In the genomic region with DNA sequence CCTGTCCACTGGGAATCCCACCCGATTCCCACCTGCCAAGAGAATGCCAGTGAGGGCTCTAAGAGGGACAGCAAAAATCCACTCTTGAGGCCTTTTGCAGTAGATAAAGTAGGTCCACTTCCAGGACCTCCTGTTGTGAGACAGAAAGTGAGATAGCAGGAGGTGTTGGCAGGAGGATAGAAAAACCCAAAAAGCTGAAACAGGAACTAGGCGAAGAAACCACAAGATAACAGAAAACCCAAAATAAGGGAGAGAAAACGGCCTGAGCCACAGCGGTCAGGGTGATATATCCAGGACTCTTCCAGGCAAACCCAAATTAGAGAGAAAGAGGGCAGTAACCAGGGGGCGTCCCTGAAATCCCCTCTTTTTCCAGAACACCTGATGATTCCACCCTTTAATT, we compare ENCODE assay signal across 20 cellular contexts.
A peak's percentile ranks its signal among the peaks of the same experiment; 100 is the strongest.
DNase-seq lines count a peak whose midpoint lies in the region; ATAC-seq and TF ChIP-seq lines count a peak whose summit lies in the region.
"Had no signal": no experiment of that assay in that cellular context is flagged by ENCODE, and none has a peak within 500 bp of the region (broad histone marks: within the 10 kb centered on the region; RNA-seq: fewer than 3 reads in every experiment).

No MANE protein-coding gene starts in this region.

- H3K4me3 Mint-ChIP-seq in CD8-positive, alpha-beta memory T cell: no peak overlapping the region
- H3K4me3 Mint-ChIP-seq in immature natural killer cell: peak overlapping the region; percentile 2 to 44 (median 25)
- H3K4me3 Mint-ChIP-seq: activated T-cell treated with anti-CD3 and anti-CD28 coated beads, Interleukin-2, amount 50 U/mL, for 4 hours had no signal

- TF ChIP-seq CTCF in lower lobe of right lung (IDR thresholded peaks at IDR 0.05) (no peak), foreskin keratinocyte (conservative IDR thresholded peaks at IDR 0.05) (no peak)

- intact Hi-C loops in lower lobe of right lung (cut with DNase I): no loop called here

- H3K9me3 Mint-ChIP-seq in CD8-positive, alpha-beta memory T cell: peaks cover 3 to 6% (median 3%) of the 10 kb centered on the region in 5 donors
- peaks cover 0 to 9% (median under 1%) of the 10 kb centered on the region in 6 donors for H3K9me3 Mint-ChIP-seq in immature natural killer cell

- peaks cover 4 to 8% of the 10 kb centered on the region in 2 donors for H3K27me3 Mint-ChIP-seq in CD8-positive, alpha-beta memory T cell
- peaks cover 0 to 14% (median 5%) of the 10 kb centered on the region in 3 donors for H3K27me3 Mint-ChIP-seq in immature natural killer cell (ENCODE audit: low read depth in 3 of 3)

- no peaks in the 10 kb centered on the region for H3K36me3 ChIP-seq in CD8-positive, alpha-beta memory T cell (ENCODE audit: insufficient read depth, low read length)
- no peaks in the 10 kb centered on the region for H3K36me3 ChIP-seq in lower lobe of right lung
- H3K36me3 ChIP-seq: ascending aorta, pancreas, SJSA1, thoracic aorta had no signal

- H3K4me3 ChIP-seq in CD8-positive, alpha-beta memory T cell (ENCODE audit: low read length): no peak overlapping the region
- no peak overlapping the region for H3K4me3 ChIP-seq in lower lobe of right lung
- H3K4me3 ChIP-seq: ascending aorta, pancreas, SJSA1, thoracic aorta had no signal

- no peaks in the 10 kb centered on the region for H3K27me3 ChIP-seq in CD8-positive, alpha-beta memory T cell (ENCODE audit: insufficient read depth, low read length, poor library complexity, severe bottlenecking)
- no peaks in the 10 kb centered on the region for H3K27me3 ChIP-seq in lower lobe of right lung (ENCODE audit: low read depth)
- H3K27me3 ChIP-seq in foreskin keratinocyte: no peaks in the 10 kb centered on the region
- H3K27me3 ChIP-seq: ascending aorta, pancreas, SJSA1 had no signal

- no peaks in the 10 kb centered on the region for H3K9me3 ChIP-seq in CD8-positive, alpha-beta memory T cell (ENCODE audit: low read length)
- no peaks in the 10 kb centered on the region for H3K9me3 ChIP-seq in lower lobe of right lung
- H3K9me3 ChIP-seq: ascending aorta, pancreas had no signal

- POLR2A ChIA-PET in CD8-positive, alpha-beta memory T cell (lab: Charles Lee): no interaction called here

- peak overlapping the region; percentile 61 for H3K27ac ChIP-seq in CD8-positive, alpha-beta memory T cell (ENCODE audit: low read depth, low read length)
- H3K27ac ChIP-seq in lower lobe of right lung (no peak overlapping the region), foreskin keratinocyte (no peak overlapping the region)
- H3K27ac ChIP-seq: ascending aorta, epithelial cell of prostate, pancreas, SJSA1, thoracic aorta had no signal

- no peak for DNase-seq in CD8-positive, alpha-beta memory T cell
- DNase-seq in Kasumi-1 (lab: John Stamatoyannopoulos, UW) (peak; percentile 56 to 62), OCI-M1 (lab: John Stamatoyannopoulos, UW) (peak; percentile 99), immature natural killer cell (no peak), lower lobe of right lung (no peak), T-helper 2 cell (no peak), foreskin keratinocyte (no peak), DMS114 treated with DMSO at 0.1 percent for 48 hours (lab: John Stamatoyannopoulos, UW; ENCODE audit: unreplicated experiment) (no peak)
- DNase-seq: activated T-cell treated with anti-CD3 and anti-CD28 coated beads, Interleukin-2, amount 50 U/mL, for 4 hours; DMS79 treated with DMSO at 0.1 percent for 48 hours; hippocampal formation; NCI-H524 had no signal

- CTCF ChIA-PET in CD8-positive, alpha-beta memory T cell (lab: Charles Lee): no interaction called here

- no peaks in the 10 kb centered on the region for H3K4me1 ChIP-seq in CD8-positive, alpha-beta memory T cell (ENCODE audit: insufficient read depth, low read length)
- no peaks in the 10 kb centered on the region for H3K4me1 ChIP-seq in lower lobe of right lung
- H3K4me1 ChIP-seq in foreskin keratinocyte: no peaks in the 10 kb centered on the region
- H3K4me1 ChIP-seq: ascending aorta, pancreas had no signal

- no peaks in the 10 kb centered on the region for H3K36me3 Mint-ChIP-seq in CD8-positive, alpha-beta memory T cell
- H3K36me3 Mint-ChIP-seq in immature natural killer cell: peaks cover 0 to 3% (median 0%) of the 10 kb centered on the region in 3 donors

- ATAC-seq in lower lobe of right lung: no peak
- ATAC-seq in foreskin keratinocyte: no peak
- ATAC-seq: activated CD4-positive, CD25-positive, alpha-beta regulatory T cell treated with anti-CD3 and anti-CD28 coated beads, Interleukin-2, amount 50 U/mL, for 24 hours; activated naive CD4-positive, alpha-beta T cell treated with anti-CD3 and anti-CD28 coated beads, Interleukin-2, amount 50 U/mL, for 72 hours; activated T-cell treated with anti-CD3 and anti-CD28 coated beads, Interleukin-2, amount 50 U/mL, for 4 hours; pancreas; sciatic nerve had no signal

- peak overlapping the region in 1 of 8 donors; percentile 72 for H3K27ac Mint-ChIP-seq in CD8-positive, alpha-beta memory T cell
- H3K27ac Mint-ChIP-seq in immature natural killer cell: peak overlapping the region in 1 of 6 donors; percentile 47
- H3K27ac Mint-ChIP-seq: activated naive CD4-positive, alpha-beta T cell treated with anti-CD3 and anti-CD28 coated beads, Interleukin-2, amount 50 U/mL, for 72 hours had no signal

- peaks cover 2 to 10% (median 7%) of the 10 kb centered on the region in 3 donors for H3K4me1 Mint-ChIP-seq in CD8-positive, alpha-beta memory T cell
- peaks cover 17 to 20% of the 10 kb centered on the region in 2 donors for H3K4me1 Mint-ChIP-seq in immature natural killer cell

Comparison
In these comparisons a context has a peak if more than half of its experiments do, and no peak if none do; other contexts are left out.
1. DNase-seq: peak in Kasumi-1 (2 of 2) and OCI-M1 (single experiment); none in CD8-positive, alpha-beta memory T cell (0 of 5), immature natural killer cell (0 of 3), lower lobe of right lung (single experiment), T-helper 2 cell (0 of 5), foreskin keratinocyte (0 of 2) and DMS114 treated with DMSO at 0.1 percent for 48 hours (single experiment).
2. H3K4me3 Mint-ChIP-seq: peak in immature natural killer cell (5 of 5); none in CD8-positive, alpha-beta memory T cell (0 of 7).